Comparison of ENCODE assay signal across 12 cellular contexts in genomic region chr7:158796667-158797066, GRCh38.
"Had no signal": no experiment of that assay in that cellular context is flagged by ENCODE, and none has a peak within 500 bp of the region (broad histone marks: within the 10 kb centered on the region; RNA-seq: fewer than 3 reads in every experiment).

No MANE protein-coding gene starts in this region.

- H3K9me3 Mint-ChIP-seq: activated B cell treated with CpG ODN at 0.5 μM for 24 hours; activated naive CD8-positive, alpha-beta T cell treated with anti-CD3 and anti-CD28 coated beads, Interleukin-2, amount 10 ng/mL, durations not matched to agents 7 days and 5 days; activated T-helper 17 cell treated with anti-CD3 and anti-CD28 coated beads, Interleukin-2, amount 50 U/mL, for 72 hours; stimulated activated effector memory CD8-positive, alpha-beta T cell treated with anti-CD3 and anti-CD28 coated beads, Interleukin-12 subunit alpha, Interleukin-12 subunit beta, amount 100 ng/mL, for 72 hours had no signal

- H3K9me3 ChIP-seq: thyroid gland had no signal

- H3K27me3 ChIP-seq: thyroid gland had no signal

- H3K4me3 Mint-ChIP-seq: activated B cell treated with CpG ODN at 0.5 μM for 24 hours; activated naive CD8-positive, alpha-beta T cell treated with anti-CD3 and anti-CD28 coated beads, Interleukin-2, amount 10 ng/mL, durations not matched to agents 7 days and 5 days; activated T-helper 17 cell treated with anti-CD3 and anti-CD28 coated beads, Interleukin-2, amount 50 U/mL, for 72 hours; stimulated activated effector memory CD8-positive, alpha-beta T cell treated with anti-CD3 and anti-CD28 coated beads, Interleukin-12 subunit alpha, Interleukin-12 subunit beta, amount 100 ng/mL, for 72 hours had no signal

- H3K4me3 ChIP-seq: thyroid gland had no signal

- ATAC-seq: activated T-helper 17 cell treated with anti-CD3 and anti-CD28 coated beads, Interleukin-2, amount 50 U/mL, for 72 hours; left ventricle myocardium superior; stimulated activated effector memory CD8-positive, alpha-beta T cell treated with anti-CD3 and anti-CD28 coated beads, Interleukin-12 subunit alpha, Interleukin-12 subunit beta, amount 100 ng/mL, for 72 hours had no signal

- H3K27ac Mint-ChIP-seq: activated B cell treated with CpG ODN at 0.5 μM for 24 hours; activated naive CD8-positive, alpha-beta T cell treated with anti-CD3 and anti-CD28 coated beads, Interleukin-2, amount 10 ng/mL, durations not matched to agents 7 days and 5 days; activated T-helper 17 cell treated with anti-CD3 and anti-CD28 coated beads, Interleukin-2, amount 50 U/mL, for 72 hours; progenitor cell of endocrine pancreas; stimulated activated effector memory CD8-positive, alpha-beta T cell treated with anti-CD3 and anti-CD28 coated beads, Interleukin-12 subunit alpha, Interleukin-12 subunit beta, amount 100 ng/mL, for 72 hours had no signal

- DNase-seq: activated B cell treated with CpG ODN at 0.5 μM for 24 hours; activated CD4-positive, alpha-beta T cell treated with anti-CD3 and anti-CD28 coated beads, Interleukin-2, amount 50 U/mL, for 4 hours; activated CD8-positive, alpha-beta memory T cell treated with anti-CD3 and anti-CD28 coated beads, Interleukin-2, amount 50 U/mL, for 4 hours; activated naive CD8-positive, alpha-beta T cell treated with anti-CD3 and anti-CD28 coated beads, Interleukin-2, amount 10 ng/mL, durations not matched to agents 7 days and 5 days; aorta; kidney; left ventricle myocardium superior; nucleus accumbens; thyroid gland had no signal

- H3K4me1 Mint-ChIP-seq: activated B cell treated with CpG ODN at 0.5 μM for 24 hours had no signal

- H3K27me3 Mint-ChIP-seq: activated B cell treated with CpG ODN at 0.5 μM for 24 hours; activated naive CD8-positive, alpha-beta T cell treated with anti-CD3 and anti-CD28 coated beads, Interleukin-2, amount 10 ng/mL, durations not matched to agents 7 days and 5 days; activated T-helper 17 cell treated with anti-CD3 and anti-CD28 coated beads, Interleukin-2, amount 50 U/mL, for 72 hours; progenitor cell of endocrine pancreas had no signal

- H3K27ac ChIP-seq: thyroid gland had no signal
